Comparison of ENCODE assay signal across 25 cellular contexts in genomic region chr7:151664268-151664667, GRCh38.
"Had no signal": no experiment of that assay in that cellular context is flagged by ENCODE, and none has a peak within 500 bp of the region (broad histone marks: within the 10 kb centered on the region; RNA-seq: fewer than 3 reads in every experiment).

No MANE protein-coding gene starts in this region.

- H3K27me3 ChIP-seq: gastroesophageal sphincter, uterus had no signal

- H3K27ac ChIP-seq: skin epidermis, WERI-Rb-1 had no signal

- FAIRE-seq: bronchial epithelial cell, kidney had no signal

- H3K36me3 ChIP-seq: thoracic aorta, uterus, WERI-Rb-1 had no signal

- ATAC-seq: activated naive CD8-positive, alpha-beta T cell treated with anti-CD3 and anti-CD28 coated beads, Interleukin-2, amount 50 U/mL, for 24 hours; effector memory CD8-positive, alpha-beta T cell; gastroesophageal sphincter; stimulated activated naive CD8-positive, alpha-beta T cell treated with anti-CD3 and anti-CD28 coated beads, Interleukin-15, Interleukin-2, amounts not matched to agents 100 U/mL and 50 U/mL, for 24 hours; T-helper 17 cell had no signal

- H3K4me3 ChIP-seq: gastroesophageal sphincter, lung, skin epidermis, uterus had no signal

- H3K4me1 ChIP-seq: uterus had no signal

- H3K9me3 ChIP-seq: thoracic aorta, uterus had no signal

- DNase-seq: activated CD4-positive, alpha-beta memory T cell treated with anti-CD3 and anti-CD28 coated beads, Interleukin-2, amount 10 ng/mL, durations not matched to agents 7 days and 5 days; activated CD4-positive, alpha-beta T cell treated with anti-CD3 and anti-CD28 coated beads, Interleukin-2, amount 10 ng/mL, durations not matched to agents 7 days and 5 days; activated CD4-positive, CD25-positive, alpha-beta regulatory T cell treated with anti-CD3 and anti-CD28 coated beads, Interleukin-2, amount 50 U/mL, for 72 hours; activated naive CD8-positive, alpha-beta T cell treated with anti-CD3 and anti-CD28 coated beads, Interleukin-2, amount 50 U/mL, for 24 hours; activated T-cell treated with anti-CD3 and anti-CD28 coated beads, Interleukin-2, amount 50 U/mL, for 48 hours; cerebellar nuclear complex; cortex of kidney; effector memory CD8-positive, alpha-beta T cell; erythroblast; hypothalamus; immature natural killer cell; kidney; mesendoderm; stimulated activated CD4-positive, alpha-beta T cell treated with anti-CD3 and anti-CD28 coated beads, Interleukin-12 subunit alpha, Interleukin-12 subunit beta, amount 100 ng/mL, for 4 hours; stimulated activated CD4-positive, alpha-beta T cell treated with anti-CD3 and anti-CD28 coated beads, Interleukin-4, amount 100 ng/mL, for 1 hour; stimulated activated naive CD8-positive, alpha-beta T cell treated with anti-CD3 and anti-CD28 coated beads, Interleukin-15, Interleukin-2, amounts not matched to agents 100 U/mL and 50 U/mL, for 24 hours; T-helper 17 cell; T1000; uterus; WERI-Rb-1 had no signal
